Comparison of ENCODE assay signal across 19 cellular contexts in genomic region chr10:73973427-73973826, GRCh38.
"Had no signal": no experiment of that assay in that cellular context is flagged by ENCODE, and none has a peak within 500 bp of the region (broad histone marks: within the 10 kb centered on the region; RNA-seq: fewer than 3 reads in every experiment).

No MANE protein-coding gene starts in this region.

- H3K36me3 ChIP-seq: ascending aorta, colonic mucosa, thoracic aorta, upper lobe of right lung had no signal

- H3K27me3 ChIP-seq: ascending aorta, colonic mucosa, upper lobe of right lung had no signal

- FAIRE-seq: endometrium, keratinocyte, TTC549 had no signal

- H3K9me3 Mint-ChIP-seq: activated T-cell treated with anti-CD3 and anti-CD28 coated beads, Interleukin-2, amount 50 U/mL, for 72 hours; central memory CD8-positive, alpha-beta T cell had no signal

- H3K27ac Mint-ChIP-seq: activated T-cell treated with anti-CD3 and anti-CD28 coated beads, Interleukin-2, amount 50 U/mL, for 72 hours; stimulated activated naive B cell treated with anti-CD40 and anti-IgM and Interleukin-4, amounts not matched to agents 10 μg/mL and 1 μg/mL and 100 μg/mL, for 72 hours had no signal

- H3K4me3 Mint-ChIP-seq: activated T-cell treated with anti-CD3 and anti-CD28 coated beads, Interleukin-2, amount 50 U/mL, for 72 hours; stimulated activated naive B cell treated with anti-CD40 and anti-IgM and Interleukin-4, amounts not matched to agents 10 μg/mL and 1 μg/mL and 100 μg/mL, for 72 hours had no signal

- ATAC-seq: stimulated activated naive B cell treated with anti-CD40 and anti-IgM and Interleukin-4, amounts not matched to agents 10 μg/mL and 1 μg/mL and 100 μg/mL, for 72 hours; upper lobe of right lung had no signal

- H3K27me3 Mint-ChIP-seq: central memory CD8-positive, alpha-beta T cell; stimulated activated naive B cell treated with anti-CD40 and anti-IgM and Interleukin-4, amounts not matched to agents 10 μg/mL and 1 μg/mL and 100 μg/mL, for 72 hours had no signal

- H3K27ac ChIP-seq: ascending aorta, colonic mucosa, thoracic aorta, upper lobe of right lung had no signal

- H3K4me3 ChIP-seq: ascending aorta, colonic mucosa, lung, thoracic aorta, upper lobe of right lung had no signal

- H3K36me3 Mint-ChIP-seq: stimulated activated naive B cell treated with anti-CD40 and anti-IgM and Interleukin-4, amounts not matched to agents 10 μg/mL and 1 μg/mL and 100 μg/mL, for 72 hours had no signal

- H3K9me3 ChIP-seq: ascending aorta, colonic mucosa, thoracic aorta, upper lobe of right lung had no signal

- H3K4me1 ChIP-seq: colonic mucosa had no signal

- DNase-seq: activated CD8-positive, alpha-beta memory T cell treated with anti-CD3 and anti-CD28 coated beads, Interleukin-2, amount 50 U/mL, for 4 hours; activated gamma-delta T cell; activated T-cell treated with anti-CD3 and anti-CD28 coated beads, Interleukin-2, amount 50 U/mL, for 72 hours; colonic mucosa; erythroblast; foreskin melanocyte; glutamatergic neuron; hippocampal formation; occipital lobe; posterior cingulate gyrus; stimulated activated naive B cell treated with anti-CD40 and anti-IgM and Interleukin-4, amounts not matched to agents 10 μg/mL and 1 μg/mL and 100 μg/mL, for 72 hours; upper lobe of right lung had no signal
